In genomic region chr15:96992817-96993216, GRCh38 we compare ENCODE assay signal across 20 cellular contexts.
"Had no signal": no experiment of that assay in that cellular context is flagged by ENCODE, and none has a peak within 500 bp of the region (broad histone marks: within the 10 kb centered on the region; RNA-seq: fewer than 3 reads in every experiment).

No MANE protein-coding gene starts in this region.

- H3K4me3 ChIP-seq: breast epithelium, hepatocyte, left lung, mucosa of descending colon, stomach, testis, upper lobe of right lung had no signal

- H3K27ac ChIP-seq: breast epithelium, hepatocyte, left lung, neutrophil, parathyroid adenoma, stomach, testis, upper lobe of right lung had no signal

- H3K9me3 ChIP-seq: neutrophil, testis had no signal

- H3K9ac ChIP-seq: parathyroid adenoma had no signal

- DNase-seq: activated B cell treated with CpG ODN at 0.5 μM for 24 hours; activated CD4-positive, alpha-beta T cell treated with anti-CD3 and anti-CD28 coated beads, Interleukin-2, amount 10 ng/mL, durations not matched to agents 7 days and 5 days; activated naive CD8-positive, alpha-beta T cell treated with anti-CD3 and anti-CD28 coated beads for 36 hours; anterior cingulate cortex; cerebellar nuclear complex; endodermal cell; erythroblast; islet precursor cell; left lung; mucosa of descending colon; naive thymus-derived CD4-positive, alpha-beta T cell; stimulated activated CD4-positive, alpha-beta T cell treated with anti-CD3 and anti-CD28 coated beads, Interleukin-12 subunit alpha, Interleukin-12 subunit beta, amount 100 ng/mL, for 4 hours; stimulated activated CD4-positive, alpha-beta T cell treated with anti-CD3 and anti-CD28 coated beads, Interleukin-2, amount 100 ng/mL, for 24 hours; stomach; testis; upper lobe of right lung had no signal

- H3K79me2 ChIP-seq: hepatocyte, parathyroid adenoma had no signal

- H3K4me1 ChIP-seq: breast epithelium, left lung, parathyroid adenoma, stomach, testis, upper lobe of right lung had no signal

- ATAC-seq: left lung; mucosa of descending colon; naive thymus-derived CD4-positive, alpha-beta T cell; upper lobe of right lung had no signal

- H3K4me2 ChIP-seq: hepatocyte had no signal

- H2AFZ ChIP-seq: hepatocyte, parathyroid adenoma had no signal

- H3K36me3 ChIP-seq: breast epithelium, left lung, neutrophil, stomach, upper lobe of right lung had no signal

- H3K27me3 ChIP-seq: breast epithelium, hepatocyte, left lung, neutrophil, stomach, testis, upper lobe of right lung had no signal
